In the genomic region with DNA sequence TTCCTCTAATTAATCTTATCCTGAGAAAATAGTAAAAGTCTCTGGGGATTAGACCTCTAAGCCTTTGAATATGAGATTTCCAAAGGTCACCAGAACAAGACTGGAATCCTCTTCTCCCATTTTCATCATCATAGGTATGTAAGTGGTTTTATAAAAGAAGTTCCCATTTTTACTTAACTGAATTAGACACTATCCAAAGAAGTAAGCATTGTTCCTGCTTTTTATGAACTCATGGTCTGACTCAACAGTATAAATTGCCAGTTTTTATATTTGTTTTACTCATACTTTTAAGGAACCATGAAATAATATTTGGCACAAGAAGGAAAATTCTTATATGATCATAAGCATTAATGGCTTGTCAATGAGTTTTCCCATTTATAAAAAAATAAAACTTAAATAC, we compare ENCODE assay signal across 1 cellular context.
TF ChIP-seq lines count a peak whose summit lies in the region.

No MANE protein-coding gene starts in this region.

TF ChIP-seq in IMR-90, 13 proteins besides CTCF, POLR2A, EP300 and RAD21:
- TF ChIP-seq FOS (IDR thresholded peaks at IDR 0.05; ENCODE audit: low read depth, low read length) (no peak), MXI1 (IDR thresholded peaks at IDR 0.05; ENCODE audit: borderline replicate concordance, low read depth, low read length) (no peak), NFE2L2 (IDR thresholded peaks at IDR 0.05; ENCODE audit: low read depth, low read length) (no peak), ELK1 (IDR thresholded peaks at IDR 0.05; ENCODE audit: borderline replicate concordance, low read depth, low read length) (no peak), RCOR1 (IDR thresholded peaks at IDR 0.05; ENCODE audit: insufficient replicate concordance, low read length) (no peak), BHLHE40 (IDR thresholded peaks at IDR 0.05; ENCODE audit: low read depth, low read length) (no peak), MAZ (IDR thresholded peaks at IDR 0.05; ENCODE audit: borderline replicate concordance, low read depth, low read length) (no peak), MAFK (IDR thresholded peaks at IDR 0.05; ENCODE audit: low read depth, low read length) (no peak), SMC3 (IDR thresholded peaks at IDR 0.05; ENCODE audit: low read depth, low read length) (no peak), CEBPB (IDR thresholded peaks at IDR 0.05; ENCODE audit: low read depth, low read length) (no peak), CHD1 (IDR thresholded peaks at IDR 0.05; ENCODE audit: low read depth, low read length) (no peak), RFX5 (IDR thresholded peaks at IDR 0.05; ENCODE audit: low read depth, low read length) (no peak)
- TF ChIP-seq, protein P1, sequence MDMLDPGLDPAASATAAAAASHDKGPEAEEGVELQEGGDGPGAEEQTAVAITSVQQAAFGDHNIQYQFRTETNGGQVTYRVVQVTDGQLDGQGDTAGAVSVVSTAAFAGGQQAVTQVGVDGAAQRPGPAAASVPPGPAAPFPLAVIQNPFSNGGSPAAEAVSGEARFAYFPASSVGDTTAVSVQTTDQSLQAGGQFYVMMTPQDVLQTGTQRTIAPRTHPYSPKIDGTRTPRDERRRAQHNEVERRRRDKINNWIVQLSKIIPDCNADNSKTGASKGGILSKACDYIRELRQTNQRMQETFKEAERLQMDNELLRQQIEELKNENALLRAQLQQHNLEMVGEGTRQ (IDR thresholded peaks at IDR 0.05; ENCODE audit: low read depth, low read length): no peak
